Comparison of ENCODE assay signal across 2 cellular contexts in the genomic region with DNA sequence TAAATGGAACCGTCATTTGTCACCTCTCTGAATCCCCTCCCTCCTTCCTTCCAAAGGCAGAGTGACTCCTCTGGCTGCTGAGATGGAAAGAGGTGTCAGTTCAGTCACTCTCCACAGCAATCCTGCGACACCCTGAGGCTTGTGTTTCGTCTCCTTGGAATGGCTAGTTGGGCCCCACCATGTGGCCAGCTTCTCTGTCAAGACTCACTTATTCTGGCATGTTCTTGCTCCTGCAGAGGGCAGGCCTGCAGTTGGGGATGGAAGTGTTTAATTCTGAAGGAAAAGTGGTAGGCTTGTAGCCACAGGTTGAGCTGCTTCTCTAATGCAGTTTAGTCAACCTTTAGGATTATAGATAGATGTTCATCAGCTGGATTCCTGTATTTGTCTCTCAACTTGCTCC.
TF ChIP-seq lines count a peak whose summit lies in the region.

No MANE protein-coding gene starts in this region.

TF ChIP-seq in SK-N-SH treated with all-trans-retinoic acid at 6 μM for 48 hours, 23 proteins besides CTCF, POLR2A, EP300 and RAD21 (continued from another document):
- TF ChIP-seq, protein P1, sequence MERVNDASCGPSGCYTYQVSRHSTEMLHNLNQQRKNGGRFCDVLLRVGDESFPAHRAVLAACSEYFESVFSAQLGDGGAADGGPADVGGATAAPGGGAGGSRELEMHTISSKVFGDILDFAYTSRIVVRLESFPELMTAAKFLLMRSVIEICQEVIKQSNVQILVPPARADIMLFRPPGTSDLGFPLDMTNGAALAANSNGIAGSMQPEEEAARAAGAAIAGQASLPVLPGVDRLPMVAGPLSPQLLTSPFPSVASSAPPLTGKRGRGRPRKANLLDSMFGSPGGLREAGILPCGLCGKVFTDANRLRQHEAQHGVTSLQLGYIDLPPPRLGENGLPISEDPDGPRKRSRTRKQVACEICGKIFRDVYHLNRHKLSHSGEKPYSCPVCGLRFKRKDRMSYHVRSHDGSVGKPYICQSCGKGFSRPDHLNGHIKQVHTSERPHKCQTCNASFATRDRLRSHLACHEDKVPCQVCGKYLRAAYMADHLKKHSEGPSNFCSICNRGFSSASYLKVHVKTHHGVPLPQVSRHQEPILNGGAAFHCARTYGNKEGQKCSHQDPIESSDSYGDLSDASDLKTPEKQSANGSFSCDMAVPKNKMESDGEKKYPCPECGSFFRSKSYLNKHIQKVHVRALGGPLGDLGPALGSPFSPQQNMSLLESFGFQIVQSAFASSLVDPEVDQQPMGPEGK (CRISPR knock-in tag; IDR thresholded peaks at IDR 0.05; ENCODE audit: borderline replicate concordance) = no peak
- TF ChIP-seq, protein P2, sequence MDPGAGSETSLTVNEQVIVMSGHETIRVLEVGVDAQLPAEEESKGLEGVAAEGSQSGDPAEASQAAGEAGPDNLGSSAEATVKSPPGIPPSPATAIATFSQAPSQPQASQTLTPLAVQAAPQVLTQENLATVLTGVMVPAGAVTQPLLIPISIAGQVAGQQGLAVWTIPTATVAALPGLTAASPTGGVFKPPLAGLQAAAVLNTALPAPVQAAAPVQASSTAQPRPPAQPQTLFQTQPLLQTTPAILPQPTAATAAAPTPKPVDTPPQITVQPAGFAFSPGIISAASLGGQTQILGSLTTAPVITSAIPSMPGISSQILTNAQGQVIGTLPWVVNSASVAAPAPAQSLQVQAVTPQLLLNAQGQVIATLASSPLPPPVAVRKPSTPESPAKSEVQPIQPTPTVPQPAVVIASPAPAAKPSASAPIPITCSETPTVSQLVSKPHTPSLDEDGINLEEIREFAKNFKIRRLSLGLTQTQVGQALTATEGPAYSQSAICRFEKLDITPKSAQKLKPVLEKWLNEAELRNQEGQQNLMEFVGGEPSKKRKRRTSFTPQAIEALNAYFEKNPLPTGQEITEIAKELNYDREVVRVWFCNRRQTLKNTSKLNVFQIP (CRISPR knock-in tag; IDR thresholded peaks at IDR 0.05; ENCODE audit: borderline replicate concordance, low read depth) = no peak
- TF ChIP-seq ESRRG (CRISPR knock-in tag; IDR thresholded peaks at IDR 0.05) = no peak
- TF ChIP-seq ISL1 (CRISPR knock-in tag; IDR thresholded peaks at IDR 0.05) = no peak
- TF ChIP-seq ARNTL (CRISPR knock-in tag; IDR thresholded peaks at IDR 0.05; ENCODE audit: borderline replicate concordance, low read depth) = no peak
- TF ChIP-seq GLIS3 (CRISPR knock-in tag; IDR thresholded peaks at IDR 0.05) = no peak
- TF ChIP-seq ZNF565 (CRISPR knock-in tag; conservative IDR thresholded peaks at IDR 0.05; ENCODE audit: low read depth) = no peak
- no peak for TF ChIP-seq TOX (CRISPR knock-in tag; IDR thresholded peaks at IDR 0.05; ENCODE audit: borderline replicate concordance)
- TF ChIP-seq ZFP3 (CRISPR knock-in tag; IDR thresholded peaks at IDR 0.05) = no peak
- TF ChIP-seq, protein P3, sequence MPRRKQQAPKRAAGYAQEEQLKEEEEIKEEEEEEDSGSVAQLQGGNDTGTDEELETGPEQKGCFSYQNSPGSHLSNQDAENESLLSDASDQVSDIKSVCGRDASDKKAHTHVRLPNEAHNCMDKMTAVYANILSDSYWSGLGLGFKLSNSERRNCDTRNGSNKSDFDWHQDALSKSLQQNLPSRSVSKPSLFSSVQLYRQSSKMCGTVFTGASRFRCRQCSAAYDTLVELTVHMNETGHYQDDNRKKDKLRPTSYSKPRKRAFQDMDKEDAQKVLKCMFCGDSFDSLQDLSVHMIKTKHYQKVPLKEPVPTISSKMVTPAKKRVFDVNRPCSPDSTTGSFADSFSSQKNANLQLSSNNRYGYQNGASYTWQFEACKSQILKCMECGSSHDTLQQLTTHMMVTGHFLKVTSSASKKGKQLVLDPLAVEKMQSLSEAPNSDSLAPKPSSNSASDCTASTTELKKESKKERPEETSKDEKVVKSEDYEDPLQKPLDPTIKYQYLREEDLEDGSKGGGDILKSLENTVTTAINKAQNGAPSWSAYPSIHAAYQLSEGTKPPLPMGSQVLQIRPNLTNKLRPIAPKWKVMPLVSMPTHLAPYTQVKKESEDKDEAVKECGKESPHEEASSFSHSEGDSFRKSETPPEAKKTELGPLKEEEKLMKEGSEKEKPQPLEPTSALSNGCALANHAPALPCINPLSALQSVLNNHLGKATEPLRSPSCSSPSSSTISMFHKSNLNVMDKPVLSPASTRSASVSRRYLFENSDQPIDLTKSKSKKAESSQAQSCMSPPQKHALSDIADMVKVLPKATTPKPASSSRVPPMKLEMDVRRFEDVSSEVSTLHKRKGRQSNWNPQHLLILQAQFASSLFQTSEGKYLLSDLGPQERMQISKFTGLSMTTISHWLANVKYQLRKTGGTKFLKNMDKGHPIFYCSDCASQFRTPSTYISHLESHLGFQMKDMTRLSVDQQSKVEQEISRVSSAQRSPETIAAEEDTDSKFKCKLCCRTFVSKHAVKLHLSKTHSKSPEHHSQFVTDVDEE (CRISPR knock-in tag; IDR thresholded peaks at IDR 0.05) = no peak
- TF ChIP-seq SNAI2 (CRISPR knock-in tag; IDR thresholded peaks at IDR 0.05) = no peak
- TF ChIP-seq ZNF70 (CRISPR knock-in tag; IDR thresholded peaks at IDR 0.05) = no peak
- TF ChIP-seq, protein P4, sequence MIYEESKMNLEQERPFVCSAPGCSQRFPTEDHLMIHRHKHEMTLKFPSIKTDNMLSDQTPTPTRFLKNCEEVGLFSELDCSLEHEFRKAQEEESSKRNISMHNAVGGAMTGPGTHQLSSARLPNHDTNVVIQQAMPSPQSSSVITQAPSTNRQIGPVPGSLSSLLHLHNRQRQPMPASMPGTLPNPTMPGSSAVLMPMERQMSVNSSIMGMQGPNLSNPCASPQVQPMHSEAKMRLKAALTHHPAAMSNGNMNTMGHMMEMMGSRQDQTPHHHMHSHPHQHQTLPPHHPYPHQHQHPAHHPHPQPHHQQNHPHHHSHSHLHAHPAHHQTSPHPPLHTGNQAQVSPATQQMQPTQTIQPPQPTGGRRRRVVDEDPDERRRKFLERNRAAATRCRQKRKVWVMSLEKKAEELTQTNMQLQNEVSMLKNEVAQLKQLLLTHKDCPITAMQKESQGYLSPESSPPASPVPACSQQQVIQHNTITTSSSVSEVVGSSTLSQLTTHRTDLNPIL (CRISPR knock-in tag; IDR thresholded peaks at IDR 0.05; ENCODE audit: low read depth) = no peak
- TF ChIP-seq RARB (CRISPR knock-in tag; IDR thresholded peaks at IDR 0.05) = no peak
TF ChIP-seq in SK-N-SH treated with all-trans-retinoic acid at 6 μM for 48 hours: peak in this region for 0.

TF ChIP-seq in K562, 482 proteins besides CTCF, POLR2A, EP300 and RAD21 (continued from another document and continues in another):
- TF ChIP-seq, protein P5, sequence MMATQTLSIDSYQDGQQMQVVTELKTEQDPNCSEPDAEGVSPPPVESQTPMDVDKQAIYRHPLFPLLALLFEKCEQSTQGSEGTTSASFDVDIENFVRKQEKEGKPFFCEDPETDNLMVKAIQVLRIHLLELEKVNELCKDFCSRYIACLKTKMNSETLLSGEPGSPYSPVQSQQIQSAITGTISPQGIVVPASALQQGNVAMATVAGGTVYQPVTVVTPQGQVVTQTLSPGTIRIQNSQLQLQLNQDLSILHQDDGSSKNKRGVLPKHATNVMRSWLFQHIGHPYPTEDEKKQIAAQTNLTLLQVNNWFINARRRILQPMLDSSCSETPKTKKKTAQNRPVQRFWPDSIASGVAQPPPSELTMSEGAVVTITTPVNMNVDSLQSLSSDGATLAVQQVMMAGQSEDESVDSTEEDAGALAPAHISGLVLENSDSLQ (IDR thresholded peaks at IDR 0.05) = peak; percentile 18; the same call in 1 of the 2 replicates
- TF ChIP-seq TBL1XR1 (IDR thresholded peaks at IDR 0.05; ENCODE audit: low read length in 2 of 2) = no peak
- TF ChIP-seq XRCC5 (IDR thresholded peaks at IDR 0.05; ENCODE audit: low read depth, low read length) = no peak
- TF ChIP-seq, protein P6, sequence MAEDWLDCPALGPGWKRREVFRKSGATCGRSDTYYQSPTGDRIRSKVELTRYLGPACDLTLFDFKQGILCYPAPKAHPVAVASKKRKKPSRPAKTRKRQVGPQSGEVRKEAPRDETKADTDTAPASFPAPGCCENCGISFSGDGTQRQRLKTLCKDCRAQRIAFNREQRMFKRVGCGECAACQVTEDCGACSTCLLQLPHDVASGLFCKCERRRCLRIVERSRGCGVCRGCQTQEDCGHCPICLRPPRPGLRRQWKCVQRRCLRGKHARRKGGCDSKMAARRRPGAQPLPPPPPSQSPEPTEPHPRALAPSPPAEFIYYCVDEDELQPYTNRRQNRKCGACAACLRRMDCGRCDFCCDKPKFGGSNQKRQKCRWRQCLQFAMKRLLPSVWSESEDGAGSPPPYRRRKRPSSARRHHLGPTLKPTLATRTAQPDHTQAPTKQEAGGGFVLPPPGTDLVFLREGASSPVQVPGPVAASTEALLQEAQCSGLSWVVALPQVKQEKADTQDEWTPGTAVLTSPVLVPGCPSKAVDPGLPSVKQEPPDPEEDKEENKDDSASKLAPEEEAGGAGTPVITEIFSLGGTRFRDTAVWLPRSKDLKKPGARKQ (CRISPR knock-in tag; IDR thresholded peaks at IDR 0.05) = no peak
- TF ChIP-seq, protein P7, sequence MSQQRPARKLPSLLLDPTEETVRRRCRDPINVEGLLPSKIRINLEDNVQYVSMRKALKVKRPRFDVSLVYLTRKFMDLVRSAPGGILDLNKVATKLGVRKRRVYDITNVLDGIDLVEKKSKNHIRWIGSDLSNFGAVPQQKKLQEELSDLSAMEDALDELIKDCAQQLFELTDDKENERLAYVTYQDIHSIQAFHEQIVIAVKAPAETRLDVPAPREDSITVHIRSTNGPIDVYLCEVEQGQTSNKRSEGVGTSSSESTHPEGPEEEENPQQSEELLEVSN (IDR thresholded peaks at IDR 0.05; ENCODE audit: borderline replicate concordance in 1 of 2, extremely low read depth in 1 of 2, insufficient read depth in 1 of 2, insufficient read length in 1 of 2, low read depth in 1 of 2, low read length in 1 of 2, poor library complexity in 1 of 2, severe bottlenecking in 1 of 2) = peak in 1 of 2 experiments; percentile 28
- no peak for TF ChIP-seq POLR2AphosphoS2 (IDR thresholded peaks at IDR 0.05; ENCODE audit: low read length)
- TF ChIP-seq NEUROD1 (IDR thresholded peaks at IDR 0.05; ENCODE audit: borderline replicate concordance, low read depth, low read length, partially characterized antibody) = no peak
- TF ChIP-seq KLF13 (tag; IDR thresholded peaks at IDR 0.05; ENCODE audit: borderline replicate concordance, low read depth) = no peak
- TF ChIP-seq, protein P8, sequence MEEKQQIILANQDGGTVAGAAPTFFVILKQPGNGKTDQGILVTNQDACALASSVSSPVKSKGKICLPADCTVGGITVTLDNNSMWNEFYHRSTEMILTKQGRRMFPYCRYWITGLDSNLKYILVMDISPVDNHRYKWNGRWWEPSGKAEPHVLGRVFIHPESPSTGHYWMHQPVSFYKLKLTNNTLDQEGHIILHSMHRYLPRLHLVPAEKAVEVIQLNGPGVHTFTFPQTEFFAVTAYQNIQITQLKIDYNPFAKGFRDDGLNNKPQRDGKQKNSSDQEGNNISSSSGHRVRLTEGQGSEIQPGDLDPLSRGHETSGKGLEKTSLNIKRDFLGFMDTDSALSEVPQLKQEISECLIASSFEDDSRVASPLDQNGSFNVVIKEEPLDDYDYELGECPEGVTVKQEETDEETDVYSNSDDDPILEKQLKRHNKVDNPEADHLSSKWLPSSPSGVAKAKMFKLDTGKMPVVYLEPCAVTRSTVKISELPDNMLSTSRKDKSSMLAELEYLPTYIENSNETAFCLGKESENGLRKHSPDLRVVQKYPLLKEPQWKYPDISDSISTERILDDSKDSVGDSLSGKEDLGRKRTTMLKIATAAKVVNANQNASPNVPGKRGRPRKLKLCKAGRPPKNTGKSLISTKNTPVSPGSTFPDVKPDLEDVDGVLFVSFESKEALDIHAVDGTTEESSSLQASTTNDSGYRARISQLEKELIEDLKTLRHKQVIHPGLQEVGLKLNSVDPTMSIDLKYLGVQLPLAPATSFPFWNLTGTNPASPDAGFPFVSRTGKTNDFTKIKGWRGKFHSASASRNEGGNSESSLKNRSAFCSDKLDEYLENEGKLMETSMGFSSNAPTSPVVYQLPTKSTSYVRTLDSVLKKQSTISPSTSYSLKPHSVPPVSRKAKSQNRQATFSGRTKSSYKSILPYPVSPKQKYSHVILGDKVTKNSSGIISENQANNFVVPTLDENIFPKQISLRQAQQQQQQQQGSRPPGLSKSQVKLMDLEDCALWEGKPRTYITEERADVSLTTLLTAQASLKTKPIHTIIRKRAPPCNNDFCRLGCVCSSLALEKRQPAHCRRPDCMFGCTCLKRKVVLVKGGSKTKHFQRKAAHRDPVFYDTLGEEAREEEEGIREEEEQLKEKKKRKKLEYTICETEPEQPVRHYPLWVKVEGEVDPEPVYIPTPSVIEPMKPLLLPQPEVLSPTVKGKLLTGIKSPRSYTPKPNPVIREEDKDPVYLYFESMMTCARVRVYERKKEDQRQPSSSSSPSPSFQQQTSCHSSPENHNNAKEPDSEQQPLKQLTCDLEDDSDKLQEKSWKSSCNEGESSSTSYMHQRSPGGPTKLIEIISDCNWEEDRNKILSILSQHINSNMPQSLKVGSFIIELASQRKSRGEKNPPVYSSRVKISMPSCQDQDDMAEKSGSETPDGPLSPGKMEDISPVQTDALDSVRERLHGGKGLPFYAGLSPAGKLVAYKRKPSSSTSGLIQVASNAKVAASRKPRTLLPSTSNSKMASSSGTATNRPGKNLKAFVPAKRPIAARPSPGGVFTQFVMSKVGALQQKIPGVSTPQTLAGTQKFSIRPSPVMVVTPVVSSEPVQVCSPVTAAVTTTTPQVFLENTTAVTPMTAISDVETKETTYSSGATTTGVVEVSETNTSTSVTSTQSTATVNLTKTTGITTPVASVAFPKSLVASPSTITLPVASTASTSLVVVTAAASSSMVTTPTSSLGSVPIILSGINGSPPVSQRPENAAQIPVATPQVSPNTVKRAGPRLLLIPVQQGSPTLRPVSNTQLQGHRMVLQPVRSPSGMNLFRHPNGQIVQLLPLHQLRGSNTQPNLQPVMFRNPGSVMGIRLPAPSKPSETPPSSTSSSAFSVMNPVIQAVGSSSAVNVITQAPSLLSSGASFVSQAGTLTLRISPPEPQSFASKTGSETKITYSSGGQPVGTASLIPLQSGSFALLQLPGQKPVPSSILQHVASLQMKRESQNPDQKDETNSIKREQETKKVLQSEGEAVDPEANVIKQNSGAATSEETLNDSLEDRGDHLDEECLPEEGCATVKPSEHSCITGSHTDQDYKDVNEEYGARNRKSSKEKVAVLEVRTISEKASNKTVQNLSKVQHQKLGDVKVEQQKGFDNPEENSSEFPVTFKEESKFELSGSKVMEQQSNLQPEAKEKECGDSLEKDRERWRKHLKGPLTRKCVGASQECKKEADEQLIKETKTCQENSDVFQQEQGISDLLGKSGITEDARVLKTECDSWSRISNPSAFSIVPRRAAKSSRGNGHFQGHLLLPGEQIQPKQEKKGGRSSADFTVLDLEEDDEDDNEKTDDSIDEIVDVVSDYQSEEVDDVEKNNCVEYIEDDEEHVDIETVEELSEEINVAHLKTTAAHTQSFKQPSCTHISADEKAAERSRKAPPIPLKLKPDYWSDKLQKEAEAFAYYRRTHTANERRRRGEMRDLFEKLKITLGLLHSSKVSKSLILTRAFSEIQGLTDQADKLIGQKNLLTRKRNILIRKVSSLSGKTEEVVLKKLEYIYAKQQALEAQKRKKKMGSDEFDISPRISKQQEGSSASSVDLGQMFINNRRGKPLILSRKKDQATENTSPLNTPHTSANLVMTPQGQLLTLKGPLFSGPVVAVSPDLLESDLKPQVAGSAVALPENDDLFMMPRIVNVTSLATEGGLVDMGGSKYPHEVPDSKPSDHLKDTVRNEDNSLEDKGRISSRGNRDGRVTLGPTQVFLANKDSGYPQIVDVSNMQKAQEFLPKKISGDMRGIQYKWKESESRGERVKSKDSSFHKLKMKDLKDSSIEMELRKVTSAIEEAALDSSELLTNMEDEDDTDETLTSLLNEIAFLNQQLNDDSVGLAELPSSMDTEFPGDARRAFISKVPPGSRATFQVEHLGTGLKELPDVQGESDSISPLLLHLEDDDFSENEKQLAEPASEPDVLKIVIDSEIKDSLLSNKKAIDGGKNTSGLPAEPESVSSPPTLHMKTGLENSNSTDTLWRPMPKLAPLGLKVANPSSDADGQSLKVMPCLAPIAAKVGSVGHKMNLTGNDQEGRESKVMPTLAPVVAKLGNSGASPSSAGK (IDR thresholded peaks at IDR 0.05) = peak; percentile 49
- TF ChIP-seq, protein P9, sequence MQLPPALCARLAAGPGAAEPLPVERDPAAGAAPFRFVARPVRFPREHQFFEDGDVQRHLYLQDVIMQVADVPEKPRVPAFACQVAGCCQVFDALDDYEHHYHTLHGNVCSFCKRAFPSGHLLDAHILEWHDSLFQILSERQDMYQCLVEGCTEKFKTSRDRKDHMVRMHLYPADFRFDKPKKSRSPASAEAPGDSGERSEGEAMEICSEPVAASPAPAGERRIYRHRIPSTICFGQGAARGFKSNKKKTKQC (CRISPR knock-in tag; IDR thresholded peaks at IDR 0.05) = 0 out of 2 replicates have a peak, but pooled peaks have one; percentile 25
- TF ChIP-seq ZNF699 (CRISPR knock-in tag; IDR thresholded peaks at IDR 0.05; ENCODE audit: insufficient replicate concordance) = no peak
